23 cellular contexts compared by ENCODE assay signal in the genomic region with DNA sequence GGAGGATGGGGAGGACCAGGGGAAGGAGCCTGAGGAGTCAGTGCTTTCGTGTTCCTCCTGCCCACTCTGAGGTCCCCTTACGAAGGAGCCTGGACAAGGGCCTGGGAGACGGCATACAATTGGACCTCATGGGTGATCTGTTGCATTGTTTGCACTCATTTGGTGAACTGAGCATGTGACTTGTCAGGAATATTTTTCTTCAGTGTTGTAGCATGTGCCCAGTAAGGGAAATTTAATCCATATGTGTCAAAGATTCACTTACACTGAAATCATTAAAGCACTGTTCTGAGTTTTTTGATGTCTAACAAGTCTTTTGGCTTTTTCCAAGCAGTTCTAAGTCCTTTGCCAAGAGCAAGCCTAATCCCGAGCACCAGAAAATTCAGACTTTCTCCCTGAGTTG.
DNase-seq lines count a peak whose midpoint lies in the region; ATAC-seq and TF ChIP-seq lines count a peak whose summit lies in the region.
"Had no signal": no experiment of that assay in that cellular context is flagged by ENCODE, and none has a peak within 500 bp of the region (broad histone marks: within the 10 kb centered on the region; RNA-seq: fewer than 3 reads in every experiment).

No MANE protein-coding gene starts in this region.

- no peak overlapping the region for H3K4me3 Mint-ChIP-seq in osteocyte (ENCODE audit: unreplicated experiment)
- H3K4me3 Mint-ChIP-seq in CD8-positive, alpha-beta memory T cell, result no peak overlapping the region
- H3K4me3 Mint-ChIP-seq: CD4-positive, alpha-beta T cell had no signal

- peaks cover 45% of the 10 kb centered on the region for H3K4me1 Mint-ChIP-seq in osteocyte (ENCODE audit: unreplicated experiment)
- H3K4me1 Mint-ChIP-seq in CD8-positive, alpha-beta memory T cell, result no peaks in the 10 kb centered on the region

- POLR2A ChIA-PET in CD8-positive, alpha-beta memory T cell (lab: Charles Lee), result no interaction called here

- peaks cover 20% of the 10 kb centered on the region for H3K9me3 ChIP-seq in KOPT-K1 (ENCODE audit: insufficient read depth, low read length, poor library complexity, severe bottlenecking)
- H3K9me3 ChIP-seq in CD8-positive, alpha-beta memory T cell (ENCODE audit: low read length), result no peaks in the 10 kb centered on the region
- H3K9me3 ChIP-seq: BLaER1, Caco-2, HAP-1 had no signal

- H3K27me3 Mint-ChIP-seq in osteocyte (ENCODE audit: unreplicated experiment), result no peaks in the 10 kb centered on the region
- peaks cover 5 to 30% of the 10 kb centered on the region in 2 donors for H3K27me3 Mint-ChIP-seq in CD8-positive, alpha-beta memory T cell

- H3K4me3 ChIP-seq in CD8-positive, alpha-beta memory T cell (ENCODE audit: low read length), result no peak overlapping the region
- H3K4me3 ChIP-seq: BLaER1, GM12878, HAP-1 had no signal

- CTCF ChIA-PET in CD8-positive, alpha-beta memory T cell (lab: Charles Lee), result no interaction called here

- H3K27ac ChIP-seq in KOPT-K1 (ENCODE audit: low read depth, low read length, poor library complexity, severe bottlenecking), result peak overlapping the region; percentile 98
- H3K27ac ChIP-seq in CD8-positive, alpha-beta memory T cell (ENCODE audit: low read depth, low read length), result no peak overlapping the region
- H3K27ac ChIP-seq: BLaER1, KMS-11 had no signal

- TF ChIP-seq CTCF in osteocyte (IDR thresholded peaks at IDR 0.05), result no peak

- no peaks in the 10 kb centered on the region for H3K9me3 Mint-ChIP-seq in osteocyte (ENCODE audit: unreplicated experiment)
- H3K9me3 Mint-ChIP-seq in CD8-positive, alpha-beta memory T cell, result no peaks in the 10 kb centered on the region
- H3K9me3 Mint-ChIP-seq: CD4-positive, alpha-beta T cell had no signal

- DNase-seq in fibroblast of gingiva (ENCODE audit: low read depth) (peak; percentile 78), osteocyte (ENCODE audit: extremely low spot score, unreplicated experiment) (no peak), NOMO-1 (lab: John Stamatoyannopoulos, UW; ENCODE audit: unreplicated experiment in 2 of 2) (no peak), HUDEP-2 (lab: John Stamatoyannopoulos, UW; ENCODE audit: unreplicated experiment in 76 of 76) (no peak)
- no peak for DNase-seq in CD8-positive, alpha-beta memory T cell
- DNase-seq: Caco-2; CD4-positive, alpha-beta T cell; DMS 273 treated with DMSO at 0.1 percent for 48 hours; DMS79 treated with DMSO at 0.1 percent for 48 hours; NCI-H1105; NCI-H146; NCI-H2029; NCI-H2227 treated with DMSO at 0.1 percent for 48 hours; NCI-H510A treated with DMSO at 0.1 percent for 48 hours; NCI-H774; NK-92 treated with Interleukin-12 subunit alpha and Interleukin-12 subunit beta, amount 100 ng/mL, for 24 hours had no signal

- peaks cover 19% of the 10 kb centered on the region for H3K36me3 ChIP-seq in KOPT-K1 (ENCODE audit: insufficient read depth, low read length)
- H3K36me3 ChIP-seq in CD8-positive, alpha-beta memory T cell (ENCODE audit: insufficient read depth, low read length), result no peaks in the 10 kb centered on the region
- H3K36me3 ChIP-seq: BLaER1, HAP-1 had no signal

- no peaks in the 10 kb centered on the region for H3K27me3 ChIP-seq in CD8-positive, alpha-beta memory T cell (ENCODE audit: insufficient read depth, low read length, poor library complexity, severe bottlenecking)
- H3K27me3 ChIP-seq: BLaER1 had no signal

- H3K4me1 ChIP-seq in CD8-positive, alpha-beta memory T cell (ENCODE audit: insufficient read depth, low read length), result no peaks in the 10 kb centered on the region
- H3K4me1 ChIP-seq: BLaER1, Caco-2, HAP-1 had no signal

- H3K27ac Mint-ChIP-seq in osteocyte (ENCODE audit: unreplicated experiment), result peak overlapping the region; percentile 11
- H3K27ac Mint-ChIP-seq in CD8-positive, alpha-beta memory T cell, result no peak overlapping the region
- H3K27ac Mint-ChIP-seq: CD4-positive, alpha-beta T cell had no signal

- H3K36me3 Mint-ChIP-seq in osteocyte (ENCODE audit: unreplicated experiment), result no peaks in the 10 kb centered on the region
- no peaks in the 10 kb centered on the region for H3K36me3 Mint-ChIP-seq in CD8-positive, alpha-beta memory T cell

- no peak for ATAC-seq in GM18909 (IDR thresholded peaks at IDR 0.05; ENCODE audit: poor library complexity, unreplicated experiment)
- ATAC-seq: GM12878, Panc1 had no signal
